Comparison of ENCODE assay signal across 2 cellular contexts in the genomic region with DNA sequence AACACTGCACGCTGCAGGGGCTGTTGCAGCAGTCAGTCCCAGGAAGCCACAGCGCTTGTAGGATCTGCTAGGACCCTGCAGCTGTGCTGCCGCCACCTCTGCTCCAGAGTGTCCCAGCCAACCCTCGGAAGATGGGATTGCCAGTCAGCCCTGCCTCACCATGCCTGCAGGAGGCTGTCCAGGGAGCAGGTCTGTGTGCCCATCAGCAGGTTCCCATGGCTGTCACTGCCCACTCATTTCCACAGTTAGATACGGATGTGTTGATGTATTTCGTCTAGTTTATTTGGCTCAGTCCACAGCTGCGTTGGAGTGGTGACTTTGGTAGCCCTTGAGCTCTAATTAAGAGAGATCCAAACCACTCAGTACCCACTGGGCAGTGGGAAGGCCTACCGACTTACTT.
A peak's percentile ranks its signal among the peaks of the same experiment; 100 is the strongest.
TF ChIP-seq lines count a peak whose summit lies in the region.

No MANE protein-coding gene starts in this region.

TF ChIP-seq in GM23338, 12 proteins besides CTCF, POLR2A, EP300 and RAD21 (continues in another document):
- no peak for TF ChIP-seq ZNF114 (CRISPR knock-in tag; IDR thresholded peaks at IDR 0.05)
- TF ChIP-seq, protein P1, sequence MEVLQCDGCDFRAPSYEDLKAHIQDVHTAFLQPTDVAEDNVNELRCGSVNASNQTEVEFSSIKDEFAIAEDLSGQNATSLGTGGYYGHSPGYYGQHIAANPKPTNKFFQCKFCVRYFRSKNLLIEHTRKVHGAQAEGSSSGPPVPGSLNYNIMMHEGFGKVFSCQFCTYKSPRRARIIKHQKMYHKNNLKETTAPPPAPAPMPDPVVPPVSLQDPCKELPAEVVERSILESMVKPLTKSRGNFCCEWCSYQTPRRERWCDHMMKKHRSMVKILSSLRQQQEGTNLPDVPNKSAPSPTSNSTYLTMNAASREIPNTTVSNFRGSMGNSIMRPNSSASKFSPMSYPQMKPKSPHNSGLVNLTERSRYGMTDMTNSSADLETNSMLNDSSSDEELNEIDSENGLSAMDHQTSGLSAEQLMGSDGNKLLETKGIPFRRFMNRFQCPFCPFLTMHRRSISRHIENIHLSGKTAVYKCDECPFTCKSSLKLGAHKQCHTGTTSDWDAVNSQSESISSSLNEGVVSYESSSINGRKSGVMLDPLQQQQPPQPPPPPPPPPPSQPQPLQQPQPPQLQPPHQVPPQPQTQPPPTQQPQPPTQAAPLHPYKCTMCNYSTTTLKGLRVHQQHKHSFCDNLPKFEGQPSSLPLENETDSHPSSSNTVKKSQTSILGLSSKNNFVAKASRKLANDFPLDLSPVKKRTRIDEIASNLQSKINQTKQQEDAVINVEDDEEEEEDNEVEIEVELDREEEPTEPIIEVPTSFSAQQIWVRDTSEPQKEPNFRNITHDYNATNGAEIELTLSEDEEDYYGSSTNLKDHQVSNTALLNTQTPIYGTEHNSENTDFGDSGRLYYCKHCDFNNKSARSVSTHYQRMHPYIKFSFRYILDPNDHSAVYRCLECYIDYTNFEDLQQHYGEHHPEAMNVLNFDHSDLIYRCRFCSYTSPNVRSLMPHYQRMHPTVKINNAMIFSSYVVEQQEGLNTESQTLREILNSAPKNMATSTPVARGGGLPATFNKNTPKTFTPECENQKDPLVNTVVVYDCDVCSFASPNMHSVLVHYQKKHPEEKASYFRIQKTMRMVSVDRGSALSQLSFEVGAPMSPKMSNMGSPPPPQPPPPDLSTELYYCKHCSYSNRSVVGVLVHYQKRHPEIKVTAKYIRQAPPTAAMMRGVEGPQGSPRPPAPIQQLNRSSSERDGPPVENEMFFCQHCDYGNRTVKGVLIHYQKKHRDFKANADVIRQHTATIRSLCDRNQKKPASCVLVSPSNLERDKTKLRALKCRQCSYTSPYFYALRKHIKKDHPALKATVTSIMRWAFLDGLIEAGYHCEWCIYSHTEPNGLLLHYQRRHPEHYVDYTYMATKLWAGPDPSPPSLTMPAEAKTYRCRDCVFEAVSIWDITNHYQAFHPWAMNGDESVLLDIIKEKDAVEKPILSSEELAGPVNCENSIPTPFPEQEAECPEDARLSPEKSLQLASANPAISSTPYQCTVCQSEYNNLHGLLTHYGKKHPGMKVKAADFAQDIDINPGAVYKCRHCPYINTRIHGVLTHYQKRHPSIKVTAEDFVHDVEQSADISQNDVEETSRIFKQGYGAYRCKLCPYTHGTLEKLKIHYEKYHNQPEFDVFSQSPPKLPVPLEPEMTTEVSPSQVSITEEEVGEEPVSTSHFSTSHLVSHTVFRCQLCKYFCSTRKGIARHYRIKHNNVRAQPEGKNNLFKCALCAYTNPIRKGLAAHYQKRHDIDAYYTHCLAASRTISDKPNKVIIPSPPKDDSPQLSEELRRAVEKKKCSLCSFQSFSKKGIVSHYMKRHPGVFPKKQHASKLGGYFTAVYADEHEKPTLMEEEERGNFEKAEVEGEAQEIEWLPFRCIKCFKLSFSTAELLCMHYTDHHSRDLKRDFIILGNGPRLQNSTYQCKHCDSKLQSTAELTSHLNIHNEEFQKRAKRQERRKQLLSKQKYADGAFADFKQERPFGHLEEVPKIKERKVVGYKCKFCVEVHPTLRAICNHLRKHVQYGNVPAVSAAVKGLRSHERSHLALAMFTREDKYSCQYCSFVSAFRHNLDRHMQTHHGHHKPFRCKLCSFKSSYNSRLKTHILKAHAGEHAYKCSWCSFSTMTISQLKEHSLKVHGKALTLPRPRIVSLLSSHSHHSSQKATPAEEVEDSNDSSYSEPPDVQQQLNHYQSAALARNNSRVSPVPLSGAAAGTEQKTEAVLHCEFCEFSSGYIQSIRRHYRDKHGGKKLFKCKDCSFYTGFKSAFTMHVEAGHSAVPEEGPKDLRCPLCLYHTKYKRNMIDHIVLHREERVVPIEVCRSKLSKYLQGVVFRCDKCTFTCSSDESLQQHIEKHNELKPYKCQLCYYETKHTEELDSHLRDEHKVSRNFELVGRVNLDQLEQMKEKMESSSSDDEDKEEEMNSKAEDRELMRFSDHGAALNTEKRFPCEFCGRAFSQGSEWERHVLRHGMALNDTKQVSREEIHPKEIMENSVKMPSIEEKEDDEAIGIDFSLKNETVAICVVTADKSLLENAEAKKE (CRISPR knock-in tag; IDR thresholded peaks at IDR 0.05), result no peak
- no peak for TF ChIP-seq CREB1 (CRISPR knock-in tag; IDR thresholded peaks at IDR 0.05; ENCODE audit: low read depth)
- TF ChIP-seq ZNF331 (CRISPR knock-in tag; IDR thresholded peaks at IDR 0.05; ENCODE audit: low read depth), result no peak
- TF ChIP-seq EZH2 (IDR thresholded peaks at IDR 0.05; ENCODE audit: low read depth, unreplicated experiment), result no peak
- no peak for TF ChIP-seq EZH2phosphoT487 (IDR thresholded peaks at IDR 0.05; ENCODE audit: unreplicated experiment)
- no peak for TF ChIP-seq JUNB (IDR thresholded peaks at IDR 0.05; ENCODE audit: unreplicated experiment)
- no peak for TF ChIP-seq STAT1 (IDR thresholded peaks at IDR 0.05; ENCODE audit: unreplicated experiment)
- no peak for TF ChIP-seq POLR2AphosphoS5 (IDR thresholded peaks at IDR 0.05; ENCODE audit: low read depth)
- no peak for TF ChIP-seq NANOG (IDR thresholded peaks at IDR 0.05; ENCODE audit: borderline replicate concordance)
- TF ChIP-seq, protein P2, sequence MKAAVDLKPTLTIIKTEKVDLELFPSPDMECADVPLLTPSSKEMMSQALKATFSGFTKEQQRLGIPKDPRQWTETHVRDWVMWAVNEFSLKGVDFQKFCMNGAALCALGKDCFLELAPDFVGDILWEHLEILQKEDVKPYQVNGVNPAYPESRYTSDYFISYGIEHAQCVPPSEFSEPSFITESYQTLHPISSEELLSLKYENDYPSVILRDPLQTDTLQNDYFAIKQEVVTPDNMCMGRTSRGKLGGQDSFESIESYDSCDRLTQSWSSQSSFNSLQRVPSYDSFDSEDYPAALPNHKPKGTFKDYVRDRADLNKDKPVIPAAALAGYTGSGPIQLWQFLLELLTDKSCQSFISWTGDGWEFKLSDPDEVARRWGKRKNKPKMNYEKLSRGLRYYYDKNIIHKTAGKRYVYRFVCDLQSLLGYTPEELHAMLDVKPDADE (IDR thresholded peaks at IDR 0.05), result no peak

TF ChIP-seq in K562, 482 proteins besides CTCF, POLR2A, EP300 and RAD21:
- TF ChIP-seq, protein P3, sequence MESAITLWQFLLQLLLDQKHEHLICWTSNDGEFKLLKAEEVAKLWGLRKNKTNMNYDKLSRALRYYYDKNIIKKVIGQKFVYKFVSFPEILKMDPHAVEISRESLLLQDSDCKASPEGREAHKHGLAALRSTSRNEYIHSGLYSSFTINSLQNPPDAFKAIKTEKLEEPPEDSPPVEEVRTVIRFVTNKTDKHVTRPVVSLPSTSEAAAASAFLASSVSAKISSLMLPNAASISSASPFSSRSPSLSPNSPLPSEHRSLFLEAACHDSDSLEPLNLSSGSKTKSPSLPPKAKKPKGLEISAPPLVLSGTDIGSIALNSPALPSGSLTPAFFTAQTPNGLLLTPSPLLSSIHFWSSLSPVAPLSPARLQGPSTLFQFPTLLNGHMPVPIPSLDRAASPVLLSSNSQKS (CRISPR knock-in tag; IDR thresholded peaks at IDR 0.05), result no peak
- TF ChIP-seq POLR2G (IDR thresholded peaks at IDR 0.05; ENCODE audit: low read depth, low read length), result peak; percentile 45; the same call in 1 of the 2 replicates
